In genomic region chr11:134071306-134071705, GRCh38 we compare ENCODE assay signal across 18 cellular contexts. TPM values are rescaled to one million over a fixed set of nuclear protein-coding genes. Genes with fewer than 3 reads are reported as not detected.
DNase-seq lines count a peak whose midpoint lies in the region; ATAC-seq, FAIRE-seq and TF ChIP-seq lines count a peak whose summit lies in the region.
"Had no signal": no experiment of that assay in that cellular context is flagged by ENCODE, and none has a peak within 500 bp of the region (broad histone marks: within the 10 kb centered on the region; RNA-seq: fewer than 3 reads in every experiment).

No MANE protein-coding gene starts in this region.

- H3K36me3 ChIP-seq in astrocyte (ENCODE audit: insufficient read depth, low read length), result no peaks in the 10 kb centered on the region
- H3K36me3 ChIP-seq in naive thymus-derived CD4-positive, alpha-beta T cell (ENCODE audit: control insufficient read depth in 2 of 3, insufficient read depth in 3 of 3, low read length in 3 of 3), result no peaks in the 10 kb centered on the region
- H3K36me3 ChIP-seq: ascending aorta, Peyer's patch, sigmoid colon had no signal

- peaks cover 65% of the 10 kb centered on the region for H3K79me2 ChIP-seq in astrocyte (ENCODE audit: insufficient read depth, low read length)

- H3K27me3 ChIP-seq in astrocyte (ENCODE audit: insufficient read depth, low read length), result peaks cover 3% of the 10 kb centered on the region
- no peaks in the 10 kb centered on the region for H3K27me3 ChIP-seq in naive thymus-derived CD4-positive, alpha-beta T cell (ENCODE audit: control insufficient read depth in 2 of 2, insufficient read depth in 2 of 2, low read length in 2 of 2)
- H3K27me3 ChIP-seq: ascending aorta, Peyer's patch, sigmoid colon had no signal

- H3K4me1 ChIP-seq in astrocyte (ENCODE audit: insufficient read depth, low read length), result peaks cover 14% of the 10 kb centered on the region
- peaks cover 6% of the 10 kb centered on the region in 2 donors for H3K4me1 ChIP-seq in naive thymus-derived CD4-positive, alpha-beta T cell (ENCODE audit: control insufficient read depth in 2 of 2, insufficient read depth in 2 of 2, low read length in 2 of 2)

- intact Hi-C loops in naive thymus-derived CD4-positive, alpha-beta T cell (cut with micrococcal nuclease), result no loop called here
- intact Hi-C loops in activated T-helper 1 cell treated with anti-CD3 and anti-CD28 coated beads, Interleukin-12 subunit alpha, Interleukin-12 subunit beta, Interleukin-2, Interleukin-4 antibody, amounts not matched to agents 30 ng/mL and 10 ng/mL and 1 ng/mL, durations not matched to agents 14 hours and 24 hours and 36 hours (cut with micrococcal nuclease), result no loop called here

- no peak overlapping the region for H3K9ac ChIP-seq in astrocyte (ENCODE audit: low read length)

- H3K27ac Mint-ChIP-seq in astrocyte (ENCODE audit: unreplicated experiment), result no peak overlapping the region
- peak overlapping the region in 4 of 9 donors; percentile 24 to 65 (median 56) for H3K27ac Mint-ChIP-seq in naive thymus-derived CD4-positive, alpha-beta T cell
- H3K27ac Mint-ChIP-seq in activated T-helper 1 cell treated with anti-CD3 and anti-CD28 coated beads, Interleukin-12 subunit alpha, Interleukin-12 subunit beta, Interleukin-2, Interleukin-4 antibody, amounts not matched to agents 30 ng/mL and 10 ng/mL and 1 ng/mL, durations not matched to agents 14 hours and 24 hours and 36 hours, result no peak overlapping the region
- H3K27ac Mint-ChIP-seq: activated CD4-positive, alpha-beta T cell treated with anti-CD3 and anti-CD28 coated beads, Interleukin-2, amount 10 ng/mL, durations not matched to agents 24 days and 14 days had no signal

- H3K4me1 Mint-ChIP-seq in astrocyte (ENCODE audit: low read depth, unreplicated experiment), result peaks cover 34% of the 10 kb centered on the region
- H3K4me1 Mint-ChIP-seq in naive thymus-derived CD4-positive, alpha-beta T cell, result peaks cover 5 to 22% (median 13%) of the 10 kb centered on the region in 7 donors
- H3K4me1 Mint-ChIP-seq in activated T-helper 1 cell treated with anti-CD3 and anti-CD28 coated beads, Interleukin-12 subunit alpha, Interleukin-12 subunit beta, Interleukin-2, Interleukin-4 antibody, amounts not matched to agents 30 ng/mL and 10 ng/mL and 1 ng/mL, durations not matched to agents 14 hours and 24 hours and 36 hours (ENCODE audit: low read depth), result peaks cover 8% of the 10 kb centered on the region

- no peak for TF ChIP-seq CTCF in astrocyte (IDR thresholded peaks at IDR 0.05; ENCODE audit: insufficient read depth, low read depth, low read length)

- CTCF ChIA-PET in naive thymus-derived CD4-positive, alpha-beta T cell (lab: Charles Lee), result interaction anchor here (1.7 kb wide), 1 partner anchor 21 kb away, joined by 4 read pairs; no protein-coding TSS in a partner anchor

- peak; percentile 85 for DNase-seq in NCI-H1092 treated with DMSO at 0.1 percent for 48 hours (lab: John Stamatoyannopoulos, UW)
- peak; percentile 74 for DNase-seq in NCI-H2107 treated with DMSO at 0.1 percent for 48 hours (lab: John Stamatoyannopoulos, UW; ENCODE audit: unreplicated experiment)
- DNase-seq in astrocyte (ENCODE audit: low read depth), result no peak
- DNase-seq in pons (ENCODE audit: low spot score), result peak; percentile 30
- DNase-seq in naive thymus-derived CD4-positive, alpha-beta T cell, result no peak
- DNase-seq in activated T-helper 1 cell treated with anti-CD3 and anti-CD28 coated beads, Interleukin-12 subunit alpha, Interleukin-12 subunit beta, Interleukin-2, Interleukin-4 antibody, amounts not matched to agents 30 ng/mL and 10 ng/mL and 1 ng/mL, durations not matched to agents 14 hours and 24 hours and 36 hours (ENCODE audit: low spot score), result no peak
- DNase-seq: activated CD4-positive, alpha-beta T cell treated with anti-CD3 and anti-CD28 coated beads, Interleukin-2, amount 10 ng/mL, durations not matched to agents 24 days and 14 days; activated CD8-positive, alpha-beta memory T cell treated with anti-CD3 and anti-CD28 coated beads, Interleukin-2, amount 50 U/mL, for 48 hours; activated naive CD4-positive, alpha-beta T cell; foreskin fibroblast; kidney glomerular epithelial cell; occipital lobe; Peyer's patch; sigmoid colon; stimulated activated CD4-positive, alpha-beta T cell treated with anti-CD3 and anti-CD28 coated beads, Interleukin-2, amount 100 ng/mL, for 48 hours had no signal

- no peak overlapping the region for H2AFZ ChIP-seq in astrocyte (ENCODE audit: low read depth, low read length)

- no peaks in the 10 kb centered on the region for H3K36me3 Mint-ChIP-seq in astrocyte (ENCODE audit: low read depth, unreplicated experiment)
- peaks cover 0 to 2% (median 0%) of the 10 kb centered on the region in 5 donors for H3K36me3 Mint-ChIP-seq in naive thymus-derived CD4-positive, alpha-beta T cell
- peaks cover 4% of the 10 kb centered on the region for H3K36me3 Mint-ChIP-seq in activated T-helper 1 cell treated with anti-CD3 and anti-CD28 coated beads, Interleukin-12 subunit alpha, Interleukin-12 subunit beta, Interleukin-2, Interleukin-4 antibody, amounts not matched to agents 30 ng/mL and 10 ng/mL and 1 ng/mL, durations not matched to agents 14 hours and 24 hours and 36 hours (ENCODE audit: low read depth)

- no peak overlapping the region for H3K4me3 ChIP-seq in astrocyte (ENCODE audit: insufficient read depth, low read depth, low read length)
- H3K4me3 ChIP-seq in naive thymus-derived CD4-positive, alpha-beta T cell (ENCODE audit: low read length), result no peak overlapping the region
- H3K4me3 ChIP-seq: Peyer's patch, sigmoid colon had no signal

- H3K9me3 ChIP-seq in astrocyte (ENCODE audit: insufficient read depth, low read depth, low read length), result no peaks in the 10 kb centered on the region
- no peaks in the 10 kb centered on the region for H3K9me3 ChIP-seq in naive thymus-derived CD4-positive, alpha-beta T cell (ENCODE audit: control insufficient read depth in 2 of 3, low read length in 3 of 3)
- H3K9me3 ChIP-seq: ascending aorta, Peyer's patch, sigmoid colon had no signal

- no peak for FAIRE-seq in astrocyte (lab: Jason Lieb, UNC)
- FAIRE-seq: endometrium had no signal

- H3K27ac ChIP-seq in astrocyte (ENCODE audit: low read depth, low read length), result no peak overlapping the region
- no peak overlapping the region for H3K27ac ChIP-seq in naive thymus-derived CD4-positive, alpha-beta T cell (ENCODE audit: low read depth, low read length)

- POLR2A ChIA-PET in naive thymus-derived CD4-positive, alpha-beta T cell (lab: Charles Lee), result no interaction called here

- H3K27me3 Mint-ChIP-seq in astrocyte (ENCODE audit: low read depth, unreplicated experiment), result peaks cover 3% of the 10 kb centered on the region
- H3K27me3 Mint-ChIP-seq in naive thymus-derived CD4-positive, alpha-beta T cell, result peaks cover 0 to 77% (median 0%) of the 10 kb centered on the region in 5 donors
- peaks cover 64% of the 10 kb centered on the region for H3K27me3 Mint-ChIP-seq in activated T-helper 1 cell treated with anti-CD3 and anti-CD28 coated beads, Interleukin-12 subunit alpha, Interleukin-12 subunit beta, Interleukin-2, Interleukin-4 antibody, amounts not matched to agents 30 ng/mL and 10 ng/mL and 1 ng/mL, durations not matched to agents 14 hours and 24 hours and 36 hours (ENCODE audit: insufficient read depth)

- H3K4me3 Mint-ChIP-seq in astrocyte (ENCODE audit: unreplicated experiment), result peak overlapping the region; percentile 23
- no peak overlapping the region for H3K4me3 Mint-ChIP-seq in naive thymus-derived CD4-positive, alpha-beta T cell
- H3K4me3 Mint-ChIP-seq in activated T-helper 1 cell treated with anti-CD3 and anti-CD28 coated beads, Interleukin-12 subunit alpha, Interleukin-12 subunit beta, Interleukin-2, Interleukin-4 antibody, amounts not matched to agents 30 ng/mL and 10 ng/mL and 1 ng/mL, durations not matched to agents 14 hours and 24 hours and 36 hours, result no peak overlapping the region
- H3K4me3 Mint-ChIP-seq: activated CD4-positive, alpha-beta T cell treated with anti-CD3 and anti-CD28 coated beads, Interleukin-2, amount 10 ng/mL, durations not matched to agents 24 days and 14 days had no signal

- peaks cover 44% of the 10 kb centered on the region for H4K20me1 ChIP-seq in astrocyte (ENCODE audit: insufficient read depth, low read length)

- no peaks in the 10 kb centered on the region for H3K9me3 Mint-ChIP-seq in astrocyte (ENCODE audit: unreplicated experiment)
- H3K9me3 Mint-ChIP-seq in naive thymus-derived CD4-positive, alpha-beta T cell, result peaks cover 0 to 3% (median 0%) of the 10 kb centered on the region in 11 donors
- no peaks in the 10 kb centered on the region for H3K9me3 Mint-ChIP-seq in activated T-helper 1 cell treated with anti-CD3 and anti-CD28 coated beads, Interleukin-12 subunit alpha, Interleukin-12 subunit beta, Interleukin-2, Interleukin-4 antibody, amounts not matched to agents 30 ng/mL and 10 ng/mL and 1 ng/mL, durations not matched to agents 14 hours and 24 hours and 36 hours
- H3K9me3 Mint-ChIP-seq: activated CD4-positive, alpha-beta T cell treated with anti-CD3 and anti-CD28 coated beads, Interleukin-2, amount 10 ng/mL, durations not matched to agents 24 days and 14 days had no signal

- no peak overlapping the region for H3K4me2 ChIP-seq in astrocyte (ENCODE audit: low read length)

- ATAC-seq in naive thymus-derived CD4-positive, alpha-beta T cell, result no peak
- ATAC-seq in HG03108 (IDR thresholded peaks at IDR 0.05; ENCODE audit: unreplicated experiment), result no peak

RNA-seq across cellular contexts. Expression of gene JAM3, which starts 2.4 kb away (rescaled TPM):
- 88.3 and 88.4 TPM in 2 replicates for total RNA-seq in astrocyte
- 1 to 10 TPM; 4.8 to 8.2 (median 6.3) TPM for total RNA-seq in naive thymus-derived CD4-positive, alpha-beta T cell
- polyA plus RNA-seq in naive thymus-derived CD4-positive, alpha-beta T cell, result 1 to 10 TPM; 5.7 to 6.0 TPM
- total RNA-seq in activated T-helper 1 cell treated with anti-CD3 and anti-CD28 coated beads, Interleukin-12 subunit alpha, Interleukin-12 subunit beta, Interleukin-2, Interleukin-4 antibody, amounts not matched to agents 30 ng/mL and 10 ng/mL and 1 ng/mL, durations not matched to agents 14 hours and 24 hours and 36 hours, result 3.5 and 3.9 TPM in 2 replicates

Comparison
In these comparisons a context has a peak if more than half of its experiments do, and no peak if none do; other contexts are left out.
1. DNase-seq: peak in NCI-H1092 treated with DMSO at 0.1 percent for 48 hours (single experiment), NCI-H2107 treated with DMSO at 0.1 percent for 48 hours (single experiment) and pons (single experiment); none in astrocyte (single experiment), naive thymus-derived CD4-positive, alpha-beta T cell (0 of 9) and activated T-helper 1 cell treated with anti-CD3 and anti-CD28 coated beads, Interleukin-12 subunit alpha, Interleukin-12 subunit beta, Interleukin-2, Interleukin-4 antibody, amounts not matched to agents 30 ng/mL and 10 ng/mL and 1 ng/mL, durations not matched to agents 14 hours and 24 hours and 36 hours (single experiment).